Comparison of ENCODE assay signal across 27 cellular contexts in genomic region chr4:67719953-67720617, GRCh38. TPM values are rescaled to one million over a fixed set of nuclear protein-coding genes. Genes with fewer than 3 reads are reported as not detected.
"Had no signal": no experiment of that assay in that cellular context is flagged by ENCODE, and none has a peak within 500 bp of the region (broad histone marks: within the 10 kb centered on the region; RNA-seq: fewer than 3 reads in every experiment).

No MANE protein-coding gene starts in this region.

- H3K9me3 ChIP-seq: adrenal gland, breast epithelium, MG63 had no signal

- H3K4me1 ChIP-seq: breast epithelium had no signal

- H3K36me3 ChIP-seq: adrenal gland, breast epithelium, MG63 had no signal

- ATAC-seq: activated CD8-positive, alpha-beta T cell treated with anti-CD3 and anti-CD28 coated beads for 36 hours; activated T-cell treated with anti-CD3 and anti-CD28 coated beads, Interleukin-2, amount 50 U/mL, for 72 hours; PC-3; T-helper 17 cell had no signal

- H3K27me3 Mint-ChIP-seq: activated CD8-positive, alpha-beta T cell treated with anti-CD3 and anti-CD28 coated beads for 36 hours; activated naive CD4-positive, alpha-beta T cell treated with anti-CD3 and anti-CD28 coated beads, Interleukin-2, amount 10 ng/mL, durations not matched to agents 7 days and 5 days; activated naive CD8-positive, alpha-beta T cell treated with anti-CD3 and anti-CD28 coated beads, Interleukin-2, amount 10 ng/mL, durations not matched to agents 7 days and 5 days; T-helper 17 cell had no signal

- DNase-seq: activated CD4-positive, CD25-positive, alpha-beta regulatory T cell; activated CD8-positive, alpha-beta memory T cell treated with anti-CD3 and anti-CD28 coated beads, Interleukin-2, amount 50 U/mL, for 4 hours; activated CD8-positive, alpha-beta T cell treated with anti-CD3 and anti-CD28 coated beads for 36 hours; activated gamma-delta T cell treated with Interleukin-2 at 50 U/mL for 16 hours; activated naive CD4-positive, alpha-beta T cell treated with anti-CD3 and anti-CD28 coated beads, Interleukin-2, amount 10 ng/mL, durations not matched to agents 7 days and 5 days; activated naive CD8-positive, alpha-beta T cell treated with anti-CD3 and anti-CD28 coated beads, Interleukin-2, amount 10 ng/mL, durations not matched to agents 7 days and 5 days; activated T-cell treated with anti-CD3 and anti-CD28 coated beads, Interleukin-2, amount 50 U/mL, for 72 hours; adrenal gland; anterior cingulate cortex; caudate nucleus; MG63; MV-4-11; NCI-H1092 treated with DMSO at 0.1 percent for 48 hours; NCI-H1436; NCI-H1694 treated with DMSO at 0.1 percent for 48 hours; NCI-H2029 treated with DMSO at 0.1 percent for 48 hours; NCI-H345; NCI-H510A treated with DMSO at 0.1 percent for 48 hours; NCI-H69; PC-3; SHP77 treated with DMSO at 0.1 percent for 48 hours; T-helper 17 cell; T-helper 9 cell had no signal

- H3K4me3 Mint-ChIP-seq: activated CD8-positive, alpha-beta T cell treated with anti-CD3 and anti-CD28 coated beads for 36 hours; activated naive CD4-positive, alpha-beta T cell treated with anti-CD3 and anti-CD28 coated beads, Interleukin-2, amount 10 ng/mL, durations not matched to agents 7 days and 5 days; activated naive CD8-positive, alpha-beta T cell treated with anti-CD3 and anti-CD28 coated beads, Interleukin-2, amount 10 ng/mL, durations not matched to agents 7 days and 5 days; activated T-cell treated with anti-CD3 and anti-CD28 coated beads, Interleukin-2, amount 50 U/mL, for 72 hours; T-helper 17 cell had no signal

- H3K27me3 ChIP-seq: adrenal gland, breast epithelium, MG63 had no signal

- H3K27ac ChIP-seq: adrenal gland, breast epithelium, VCaP had no signal

- H3K9me3 Mint-ChIP-seq: activated CD8-positive, alpha-beta T cell treated with anti-CD3 and anti-CD28 coated beads for 36 hours; activated naive CD4-positive, alpha-beta T cell treated with anti-CD3 and anti-CD28 coated beads, Interleukin-2, amount 10 ng/mL, durations not matched to agents 7 days and 5 days; activated naive CD8-positive, alpha-beta T cell treated with anti-CD3 and anti-CD28 coated beads, Interleukin-2, amount 10 ng/mL, durations not matched to agents 7 days and 5 days; activated T-helper 2 cell treated with anti-CD3 and anti-CD28 coated beads, Interferon-gamma antibody, Interleukin-2, Interleukin-4, amounts not matched to agents 10 μg/mL and 5 μg/mL and 100 μg/mL, durations not matched to agents 14 hours and 24 hours and 36 hours had no signal

- H3K27ac Mint-ChIP-seq: activated CD8-positive, alpha-beta T cell treated with anti-CD3 and anti-CD28 coated beads for 36 hours; activated naive CD4-positive, alpha-beta T cell treated with anti-CD3 and anti-CD28 coated beads, Interleukin-2, amount 10 ng/mL, durations not matched to agents 7 days and 5 days; activated naive CD8-positive, alpha-beta T cell treated with anti-CD3 and anti-CD28 coated beads, Interleukin-2, amount 10 ng/mL, durations not matched to agents 7 days and 5 days; activated T-cell treated with anti-CD3 and anti-CD28 coated beads, Interleukin-2, amount 50 U/mL, for 72 hours; activated T-helper 2 cell treated with anti-CD3 and anti-CD28 coated beads, Interferon-gamma antibody, Interleukin-2, Interleukin-4, amounts not matched to agents 10 μg/mL and 5 μg/mL and 100 μg/mL, durations not matched to agents 14 hours and 24 hours and 36 hours; T-helper 17 cell had no signal

- H3K4me3 ChIP-seq: adrenal gland, breast epithelium, MG63 had no signal

RNA-seq across cellular contexts. Expression of gene GNRHR, which starts 34.1 kb away (rescaled TPM):
- total RNA-seq: activated CD8-positive, alpha-beta T cell treated with anti-CD3 and anti-CD28 coated beads for 36 hours; activated naive CD8-positive, alpha-beta T cell treated with anti-CD3 and anti-CD28 coated beads, Interleukin-2, amount 10 ng/mL, durations not matched to agents 7 days and 5 days; activated T-cell treated with anti-CD3 and anti-CD28 coated beads, Interleukin-2, amount 50 U/mL, for 72 hours; activated T-helper 2 cell treated with anti-CD3 and anti-CD28 coated beads, Interferon-gamma antibody, Interleukin-2, Interleukin-4, amounts not matched to agents 10 μg/mL and 5 μg/mL and 100 μg/mL, durations not matched to agents 14 hours and 24 hours and 36 hours; breast epithelium; PC-3; SK-MEL-5; T-helper 17 cell had no signal
